ENCODE assay signal across 29 cellular contexts in genomic region chr14:69640931-69641330, GRCh38. TPM values are rescaled to one million over a fixed set of nuclear protein-coding genes. Genes with fewer than 3 reads are reported as not detected.
DNase-seq lines count a peak whose midpoint lies in the region; ATAC-seq and TF ChIP-seq lines count a peak whose summit lies in the region.
"Had no signal": no experiment of that assay in that cellular context is flagged by ENCODE, and none has a peak within 500 bp of the region (broad histone marks: within the 10 kb centered on the region; RNA-seq: fewer than 3 reads in every experiment).

No MANE protein-coding gene starts in this region.

- H3K4me3 Mint-ChIP-seq in activated T-cell treated with anti-CD3 and anti-CD28 coated beads, Interleukin-2, amount 50 U/mL, for 24 hours: no peak overlapping the region
- H3K4me3 Mint-ChIP-seq in IgD-negative memory B cell: peak overlapping the region in 2 of 4 donors; percentile 50 to 63
- peak overlapping the region; percentile 37 for H3K4me3 Mint-ChIP-seq in activated naive CD8-positive, alpha-beta T cell
- H3K4me3 Mint-ChIP-seq: CD8-positive, alpha-beta T cell; effector memory CD8-positive, alpha-beta T cell; H9 had no signal

- no peak for DNase-seq in activated T-cell treated with anti-CD3 and anti-CD28 coated beads, Interleukin-2, amount 50 U/mL, for 24 hours
- no peak for DNase-seq in activated T-cell treated with anti-CD3 and anti-CD28 coated beads, Interleukin-2, amount 50 U/mL, for 1 hour
- DNase-seq in NCI-H1694 (lab: John Stamatoyannopoulos, UW) (no peak), mucosa of descending colon (no peak), left lung (no peak)
- DNase-seq: activated CD4-positive, alpha-beta T cell treated with anti-CD3 and anti-CD28 coated beads, Interleukin-2, amount 50 U/mL, for 48 hours; activated CD8-positive, alpha-beta memory T cell treated with anti-CD3 and anti-CD28 coated beads, Interleukin-2, amount 50 U/mL, for 4 hours; activated effector memory CD4-positive, alpha-beta T cell treated with Interleukin-2 at 50 U/mL for 16 hours; BE2C; CD8-positive, alpha-beta T cell; central memory CD4-positive, alpha-beta T cell; cortex of kidney; DMS153; effector memory CD8-positive, alpha-beta T cell; glutamatergic neuron; H9; left ventricle myocardium superior; NCI-H1436; NCI-H2107; NCI-H345; Peyer's patch; SHP77; stimulated activated CD8-positive, alpha-beta memory T cell treated with anti-CD3 and anti-CD28 coated beads, Interleukin-4, amount 100 ng/mL, for 48 hours had no signal

- H3K9me3 Mint-ChIP-seq in activated T-cell treated with anti-CD3 and anti-CD28 coated beads, Interleukin-2, amount 50 U/mL, for 24 hours: peaks cover 21% of the 10 kb centered on the region
- H3K9me3 Mint-ChIP-seq in IgD-negative memory B cell: peaks cover 0 to 12% (median 7%) of the 10 kb centered on the region in 3 donors
- H3K9me3 Mint-ChIP-seq in activated naive CD8-positive, alpha-beta T cell (ENCODE audit: low read depth): peaks cover 6% of the 10 kb centered on the region

- H3K9me3 ChIP-seq in neutrophil (no peaks in the 10 kb centered on the region), mucosa of descending colon (no peaks in the 10 kb centered on the region), left lung (peaks cover 0 to 2% of the 10 kb centered on the region in 2 donors)
- H3K9me3 ChIP-seq: BE2C, Peyer's patch had no signal

- peaks cover 93% of the 10 kb centered on the region for H3K4me1 Mint-ChIP-seq in activated T-cell treated with anti-CD3 and anti-CD28 coated beads, Interleukin-2, amount 50 U/mL, for 24 hours (ENCODE audit: low read depth)
- peaks cover 60 to 71% (median 64%) of the 10 kb centered on the region in 3 donors for H3K4me1 Mint-ChIP-seq in IgD-negative memory B cell
- peaks cover 81% of the 10 kb centered on the region for H3K4me1 Mint-ChIP-seq in activated naive CD8-positive, alpha-beta T cell (ENCODE audit: low read depth)

- H3K27me3 Mint-ChIP-seq in activated T-cell treated with anti-CD3 and anti-CD28 coated beads, Interleukin-2, amount 50 U/mL, for 24 hours: no peaks in the 10 kb centered on the region
- no peaks in the 10 kb centered on the region for H3K27me3 Mint-ChIP-seq in IgD-negative memory B cell
- no peaks in the 10 kb centered on the region for H3K27me3 Mint-ChIP-seq in activated naive CD8-positive, alpha-beta T cell
- H3K27me3 Mint-ChIP-seq: effector memory CD8-positive, alpha-beta T cell; progenitor cell of endocrine pancreas had no signal

- H3K27ac Mint-ChIP-seq in activated T-cell treated with anti-CD3 and anti-CD28 coated beads, Interleukin-2, amount 50 U/mL, for 24 hours: peak overlapping the region; percentile 71
- H3K27ac Mint-ChIP-seq in IgD-negative memory B cell: peak overlapping the region in 2 of 3 donors; percentile 52 to 59
- peak overlapping the region; percentile 61 for H3K27ac Mint-ChIP-seq in activated naive CD8-positive, alpha-beta T cell
- H3K27ac Mint-ChIP-seq: CD8-positive, alpha-beta T cell; effector memory CD8-positive, alpha-beta T cell; H9; progenitor cell of endocrine pancreas had no signal

- H3K4me1 ChIP-seq in neutrophil (ENCODE audit: control insufficient read depth in 1 of 2, insufficient read depth in 1 of 2, low read depth in 1 of 2, low read length in 1 of 2) (peaks cover 82 to 86% of the 10 kb centered on the region in 2 experiments), mucosa of descending colon (ENCODE audit: low read depth) (peaks cover 66% of the 10 kb centered on the region), left lung (peaks cover 39 to 92% of the 10 kb centered on the region in 2 donors)

- H3K36me3 ChIP-seq in neutrophil (no peaks in the 10 kb centered on the region), mucosa of descending colon (ENCODE audit: low read depth) (no peaks in the 10 kb centered on the region), left lung (peaks cover 0 to 2% of the 10 kb centered on the region in 2 donors)
- H3K36me3 ChIP-seq: BE2C, Peyer's patch had no signal

- TF ChIP-seq CTCF in neutrophil (IDR thresholded peaks at IDR 0.05) (no peak), mucosa of descending colon (IDR thresholded peaks at IDR 0.05) (no peak), left lung (IDR thresholded peaks at IDR 0.05) (no peak)

- peaks cover 69% of the 10 kb centered on the region for H3K36me3 Mint-ChIP-seq in activated T-cell treated with anti-CD3 and anti-CD28 coated beads, Interleukin-2, amount 50 U/mL, for 24 hours (ENCODE audit: low read depth)
- peaks cover 9% of the 10 kb centered on the region for H3K36me3 Mint-ChIP-seq in IgD-negative memory B cell
- H3K36me3 Mint-ChIP-seq in activated naive CD8-positive, alpha-beta T cell: peaks cover 14% of the 10 kb centered on the region

- H3K27ac ChIP-seq in neutrophil: peak overlapping the region; percentile 93
- H3K27ac ChIP-seq in left lung: no peak overlapping the region
- H3K27ac ChIP-seq: Peyer's patch had no signal

- intact Hi-C loops in mucosa of descending colon (cut with DNase I, micrococcal nuclease) (no loop called here), left lung (cut with DNase I) (no loop called here)

- H3K27me3 ChIP-seq in neutrophil (no peaks in the 10 kb centered on the region), left lung (no peaks in the 10 kb centered on the region)
- H3K27me3 ChIP-seq: BE2C, Peyer's patch, tibial nerve had no signal

- no peak for ATAC-seq in mucosa of descending colon
- no peak for ATAC-seq in left lung
- ATAC-seq: CD8-positive, alpha-beta T cell; effector memory CD8-positive, alpha-beta T cell; left ventricle myocardium superior; sciatic nerve had no signal

- H3K4me3 ChIP-seq in neutrophil (ENCODE audit: low read depth in 1 of 2, low read length in 1 of 2): no peak overlapping the region
- no peak overlapping the region for H3K4me3 ChIP-seq in mucosa of descending colon
- no peak overlapping the region for H3K4me3 ChIP-seq in left lung
- H3K4me3 ChIP-seq: Peyer's patch, tibial nerve had no signal

RNA-seq across cellular contexts. Expression of gene SUSD6, which starts 29.5 kb away (rescaled TPM):
- polyA plus RNA-seq in IgD-negative memory B cell: 14.3 TPM
- total RNA-seq in mucosa of descending colon (10 to 100 TPM; 56.3 to 98.3 (median 95.6) TPM), left lung (10 to 100 TPM; 63.8 to 77.4 TPM)
